22 cellular contexts compared by ENCODE assay signal in genomic region chr16:1042776-1043349, GRCh38. TPM values are rescaled to one million over a fixed set of nuclear protein-coding genes. Genes with fewer than 3 reads are reported as not detected.
DNase-seq lines count a peak whose midpoint lies in the region; ATAC-seq, FAIRE-seq and TF ChIP-seq lines count a peak whose summit lies in the region.
"Had no signal": no experiment of that assay in that cellular context is flagged by ENCODE, and none has a peak within 500 bp of the region (broad histone marks: within the 10 kb centered on the region; RNA-seq: fewer than 3 reads in every experiment).

No MANE protein-coding gene starts in this region.

- H4K91ac ChIP-seq in H1 (replicated peaks; ENCODE audit: insufficient read length, low read length) = no peak overlapping the region

- H3K27me3 ChIP-seq in H1 (replicated peaks in 1 of 4; ENCODE audit: control insufficient read depth in 3 of 4, extremely low read depth in 1 of 4, insufficient read depth in 3 of 4, low read length in 3 of 4) (peaks cover 0 to under 1% (median 0%) of the 10 kb centered on the region in 4 experiments; a peak in 2 of 7 replicates), colonic mucosa (peaks cover 10% of the 10 kb centered on the region)

- no peak overlapping the region for H2BK120ac ChIP-seq in H1 (replicated peaks; ENCODE audit: low read depth, low read length)

- DNase-seq in NCI-H1417 (lab: John Stamatoyannopoulos, UW) (peak in 2 of 3 experiments; percentile 64 to 79), NCI-H1417 treated with DMSO at 0.1 percent for 48 hours (lab: John Stamatoyannopoulos, UW) (no peak), ELF-1 (ENCODE audit: low read depth, low spot score) (peak; percentile 77), NCI-H748 treated with DMSO at 0.1 percent for 48 hours (lab: John Stamatoyannopoulos, UW) (peak; percentile 2), H1 (ENCODE audit: low read depth in 1 of 2, low spot score in 2 of 2) (no peak), colonic mucosa (no peak), endothelial cell (ENCODE audit: low spot score) (no peak)
- DNase-seq: activated CD4-positive, alpha-beta T cell treated with anti-CD3 and anti-CD28 coated beads, Interleukin-2, amount 50 U/mL, for 4 hours; left colon; midbrain; NCI-H2081 treated with DMSO at 0.1 percent for 48 hours; retina; stimulated activated naive CD8-positive, alpha-beta T cell treated with anti-CD3 and anti-CD28 coated beads, Interleukin-15, amount 100 ng/mL, for 72 hours had no signal

- no peaks in the 10 kb centered on the region for H4K20me1 ChIP-seq in H1 (replicated peaks in 1 of 2; ENCODE audit: control insufficient read depth in 1 of 2, insufficient read depth in 2 of 2, low read length in 2 of 2)

- H2BK5ac ChIP-seq in H1 (ENCODE audit: low read depth, low read length) = no peak overlapping the region

- FAIRE-seq in H1 (lab: Jason Lieb, UNC) = no peak
- FAIRE-seq: A204.1 had no signal

- no peak overlapping the region for H2AK5ac ChIP-seq in H1 (ENCODE audit: low read depth, low read length)

- WGBS in H1 (ENCODE audit: extremely low coverage in 1 of 2, insufficient coverage in 1 of 2, insufficient read length in 1 of 2, insufficient replicate concordance in 2 of 2, low coverage in 1 of 2, low lambda C conversion rate in 2 of 2, missing lambda C conversion rate in 1 of 2), 2 experiments = 92% methylated on average over 9 of the region's 28 CpGs; no CpG with 5 or more reads in 1 of the 2 experiments

- H3K4ac ChIP-seq in H1 (replicated peaks; ENCODE audit: insufficient read length, low read depth, low read length) = no peak overlapping the region

- no peaks in the 10 kb centered on the region for H3K79me1 ChIP-seq in H1 (ENCODE audit: low read depth, low read length)

- no peak for TF ChIP-seq CTCF in H1 (IDR thresholded peaks at IDR 0.05; ENCODE audit: control extremely low read depth in 1 of 3, insufficient read depth in 1 of 3, low read depth in 1 of 3, low read length in 3 of 3)
- no peak for TF ChIP-seq CTCF in colonic mucosa (IDR thresholded peaks at IDR 0.05)
- no peak for TF ChIP-seq CTCF in endothelial cell (IDR thresholded peaks at IDR 0.05; ENCODE audit: unreplicated experiment)

- H3K23ac ChIP-seq in H1 (ENCODE audit: insufficient read length) = no peak overlapping the region

- H3K4me3 ChIP-seq in H1 (ENCODE audit: extremely low read depth in 1 of 4, insufficient read depth in 2 of 4, low read depth in 3 of 4, low read length in 4 of 4) = no peak overlapping the region
- H3K4me3 ChIP-seq in colonic mucosa = no peak overlapping the region

- peaks cover 0 to 4% of the 10 kb centered on the region in 2 experiments; a peak in 2 of 4 replicates for H3K9me3 ChIP-seq in H1 (ENCODE audit: insufficient read depth in 2 of 2, low read depth in 1 of 2, low read length in 1 of 2)
- H3K9me3 ChIP-seq in colonic mucosa = no peaks in the 10 kb centered on the region
- H3K9me3 ChIP-seq: neutrophil had no signal

- TF ChIP-seq RAD21 in H1 (IDR thresholded peaks at IDR 0.05 in 1 of 2, conservative IDR thresholded peaks at IDR 0.05 in 1 of 2; ENCODE audit: low read depth in 2 of 2, low read length in 2 of 2) = no peak

- CTCF ChIA-PET in H1 (lab: Charles Lee; ENCODE audit: partially characterized antibody) = interaction anchor here (1.2 to 2.1 kb wide), 2 partner anchors 14 to 22 kb away, joined by 3 to 9 read pairs; no protein-coding TSS in a partner anchor

- peaks cover 6% of the 10 kb centered on the region for H3K27me3 Mint-ChIP-seq in endothelial cell (ENCODE audit: unreplicated experiment)

- H4K5ac ChIP-seq in H1 (ENCODE audit: insufficient read length, low read depth, low read length) = no peak overlapping the region

- H3K9ac ChIP-seq in H1 (replicated peaks in 1 of 4; ENCODE audit: extremely low read depth in 1 of 4, low read depth in 3 of 4, low read length in 3 of 4) = no peak overlapping the region
- H3K9ac ChIP-seq in colonic mucosa (ENCODE audit: low read depth in 2 of 2, low read length in 2 of 2) = no peak overlapping the region

- H3K4me1 Mint-ChIP-seq in endothelial cell (ENCODE audit: unreplicated experiment) = no peaks in the 10 kb centered on the region
- H3K4me1 Mint-ChIP-seq: stimulated activated naive CD8-positive, alpha-beta T cell treated with anti-CD3 and anti-CD28 coated beads, Interleukin-15, amount 100 ng/mL, for 72 hours had no signal

- H3K14ac ChIP-seq in H1 (ENCODE audit: insufficient read length) = no peak overlapping the region

- TF ChIP-seq POLR2A in H1 (IDR thresholded peaks at IDR 0.05; ENCODE audit: control extremely low read depth in 1 of 2, low read depth in 2 of 2, low read length in 2 of 2) = no peak

- no peak overlapping the region for H3K18ac ChIP-seq in H1 (ENCODE audit: extremely low read depth, low read length)

- H2BK12ac ChIP-seq in H1 (ENCODE audit: low read depth, low read length) = no peak overlapping the region

- no peak overlapping the region for H3K27ac Mint-ChIP-seq in endothelial cell (ENCODE audit: unreplicated experiment)
- H3K27ac Mint-ChIP-seq: activated naive CD8-positive, alpha-beta T cell; dendritic cell treated with granulocyte-macrophage colony-stimulating factor and Interleukin-4, amounts not matched to agents 40 ng/mL and 50 ng/mL, for 4 days; stimulated activated naive CD8-positive, alpha-beta T cell treated with anti-CD3 and anti-CD28 coated beads, Interleukin-15, amount 100 ng/mL, for 72 hours had no signal

- intact Hi-C loops in colonic mucosa (cut with DNase I) = no loop called here

- H3K36me3 ChIP-seq in H1 (ENCODE audit: control insufficient read depth in 2 of 4, insufficient read depth in 4 of 4, low read length in 3 of 4) = no peaks in the 10 kb centered on the region
- H3K36me3 ChIP-seq in colonic mucosa = no peaks in the 10 kb centered on the region
- H3K36me3 ChIP-seq: neutrophil had no signal

- no peak overlapping the region for H3K4me2 ChIP-seq in H1 (ENCODE audit: insufficient read depth in 1 of 2, low read depth in 2 of 2, low read length in 2 of 2)

- POLR2A ChIA-PET in H1 (lab: Charles Lee; ENCODE audit: partially characterized antibody) = interaction anchor here (0.7 kb wide), 1 partner anchor 60 kb away, joined by 4 read pairs; no protein-coding TSS in a partner anchor

- H2AFZ ChIP-seq in H1 (ENCODE audit: low read length) = no peak overlapping the region

- no peak overlapping the region for H2BK15ac ChIP-seq in H1 (ENCODE audit: low read length)

- TF ChIP-seq EP300 in H1 (IDR thresholded peaks at IDR 0.05; ENCODE audit: borderline replicate concordance in 1 of 2, low read depth in 2 of 2, low read length in 2 of 2) = no peak

- no peaks in the 10 kb centered on the region for H3K23me2 ChIP-seq in H1 (ENCODE audit: low read depth, low read length)

- H3K36me3 Mint-ChIP-seq in endothelial cell (ENCODE audit: low read depth, unreplicated experiment) = peaks cover 7% of the 10 kb centered on the region
- H3K36me3 Mint-ChIP-seq: activated naive CD8-positive, alpha-beta T cell had no signal

- peaks cover 0 to 2% (median under 1%) of the 10 kb centered on the region in 4 experiments; a peak in 2 of 7 replicates for H3K4me1 ChIP-seq in H1 (replicated peaks in 1 of 4; ENCODE audit: control insufficient read depth in 3 of 4, insufficient read depth in 4 of 4, low read length in 3 of 4)
- no peaks in the 10 kb centered on the region for H3K4me1 ChIP-seq in colonic mucosa

- H4K8ac ChIP-seq in H1 (ENCODE audit: extremely low read depth, insufficient read depth, low read length) = peak overlapping the region; percentile 68; the same call in 1 of the 2 replicates

- no peaks in the 10 kb centered on the region for H3K9me3 Mint-ChIP-seq in endothelial cell (ENCODE audit: unreplicated experiment)
- H3K9me3 Mint-ChIP-seq: stimulated activated naive CD8-positive, alpha-beta T cell treated with anti-CD3 and anti-CD28 coated beads, Interleukin-15, amount 100 ng/mL, for 72 hours had no signal

- no peaks in the 10 kb centered on the region for H3K79me2 ChIP-seq in H1 (ENCODE audit: control insufficient read depth in 1 of 2, insufficient read depth in 2 of 2, low read length in 2 of 2)

- no peak for ATAC-seq in GM18868 (IDR thresholded peaks at IDR 0.05; ENCODE audit: unreplicated experiment)
- ATAC-seq: left colon; stimulated activated naive CD8-positive, alpha-beta T cell treated with anti-CD3 and anti-CD28 coated beads, Interleukin-15, amount 100 ng/mL, for 72 hours had no signal

- H3K56ac ChIP-seq in H1 (replicated peaks; ENCODE audit: insufficient read length, low read depth, low read length) = no peak overlapping the region

- H3K27ac ChIP-seq in H1 (ENCODE audit: low read depth, low read length) (no peak overlapping the region), colonic mucosa (no peak overlapping the region)
- H3K27ac ChIP-seq: C4-2B, neutrophil had no signal

- no peak overlapping the region for H2BK20ac ChIP-seq in H1 (ENCODE audit: low read length)

- H3K4me3 Mint-ChIP-seq in endothelial cell (ENCODE audit: unreplicated experiment) = no peak overlapping the region
- H3K4me3 Mint-ChIP-seq: activated naive CD8-positive, alpha-beta T cell; dendritic cell treated with granulocyte-macrophage colony-stimulating factor and Interleukin-4, amounts not matched to agents 40 ng/mL and 50 ng/mL, for 4 days; stimulated activated naive CD8-positive, alpha-beta T cell treated with anti-CD3 and anti-CD28 coated beads, Interleukin-15, amount 100 ng/mL, for 72 hours had no signal

RNA-seq across cellular contexts. Expression of gene SSTR5, which starts 29.7 kb away (rescaled TPM):
- total RNA-seq in H1 (2021; fragmentation: NEBNext Ultra II Directional; extraction: Animal tissue kit (Norgen Biotek cat#: 25700)) = 0.31 and 0.56 TPM in 2 replicates
- polyA plus RNA-seq in H1 (2011; rRNA removed) = 0.60 and 0.61 TPM in 2 replicates
- polyA plus RNA-seq in H1 (2011; cell fraction: cytosol; rRNA removed) = 0.69 TPM
- 1.4 TPM for polyA plus RNA-seq in H1 (2011; cell fraction: nucleus; rRNA removed)
- 0.27 to 0.40 TPM (median 0.28 TPM) in 3 of 4 replicates, not detected in the other for polyA plus RNA-seq in H1 (2012, experiment 1 of 2)
- polyA plus RNA-seq in H1 (2012, experiment 2 of 2) = 0.42 TPM
- polyA plus RNA-seq in H1 (2013, experiment 1 of 2) = 0.45 TPM
- 0.53 TPM for polyA plus RNA-seq in H1 (2013, experiment 2 of 2)
- polyA minus RNA-seq in H1 (2011; rRNA and poly(A)+ RNA removed) = 0.13 TPM in 1 of 2 replicates, not detected in the other
- not detected for polyA minus RNA-seq in H1 (2011; cell fraction: cytosol; rRNA and poly(A)+ RNA removed)
- 0.80 TPM for polyA minus RNA-seq in H1 (2011; cell fraction: nucleus; rRNA and poly(A)+ RNA removed)
- under 1 TPM; 0.24 to 0.37 TPM for total RNA-seq in colonic mucosa
- not detected for total RNA-seq in endothelial cell (ENCODE audit: unreplicated experiment)
- total RNA-seq: SK-MEL-5 had no signal

RNA-seq across cellular contexts. Expression of gene C1QTNF8, which starts 53.2 kb away (rescaled TPM):
- total RNA-seq in H1 (2021; fragmentation: NEBNext Ultra II Directional; extraction: Animal tissue kit (Norgen Biotek cat#: 25700)) = not detected in 2 replicates
- polyA plus RNA-seq in H1 (2011; rRNA removed) = not detected in 2 replicates
- polyA plus RNA-seq in H1 (2011; cell fraction: cytosol; rRNA removed) = not detected
- polyA plus RNA-seq in H1 (2011; cell fraction: nucleus; rRNA removed) = 0.06 TPM
- 0.19 TPM in 1 of 4 replicates, not detected in the others for polyA plus RNA-seq in H1 (2012, experiment 1 of 2)
- polyA plus RNA-seq in H1 (2012, experiment 2 of 2) = not detected
- polyA plus RNA-seq in H1 (2013, experiment 1 of 2) = not detected
- polyA plus RNA-seq in H1 (2013, experiment 2 of 2) = not detected
- polyA minus RNA-seq in H1 (2011; rRNA and poly(A)+ RNA removed) = not detected in 2 replicates
- polyA minus RNA-seq in H1 (2011; cell fraction: cytosol; rRNA and poly(A)+ RNA removed) = not detected
- not detected for polyA minus RNA-seq in H1 (2011; cell fraction: nucleus; rRNA and poly(A)+ RNA removed)
- total RNA-seq in colonic mucosa (not detected), endothelial cell (ENCODE audit: unreplicated experiment) (not detected)
- total RNA-seq: left colon, SK-MEL-5, ureter had no signal
- polyA plus RNA-seq: esophagus had no signal

Comparison
In these comparisons a context has a peak if more than half of its experiments do, and no peak if none do; other contexts are left out.
1. DNase-seq: peak in NCI-H1417 (2 of 3), ELF-1 (single experiment) and NCI-H748 treated with DMSO at 0.1 percent for 48 hours (single experiment); none in NCI-H1417 treated with DMSO at 0.1 percent for 48 hours (single experiment), H1 (0 of 2), colonic mucosa (single experiment) and endothelial cell (single experiment).